1 cellular context compared by ENCODE assay signal in genomic region chr1:2639203-2639602, GRCh38.
TF ChIP-seq lines count a peak whose summit lies in the region.

No MANE protein-coding gene starts in this region.

TF ChIP-seq in K562, 482 proteins besides CTCF, POLR2A, EP300 and RAD21:
- no peak for TF ChIP-seq XRCC4 (IDR thresholded peaks at IDR 0.05; ENCODE audit: extremely low read depth, insufficient read depth, insufficient read length)
- 0 out of 2 replicates have a peak, but pooled peaks have one; percentile 14 for TF ChIP-seq POLR2G (IDR thresholded peaks at IDR 0.05; ENCODE audit: low read depth, low read length)
